1 cellular context compared by ENCODE assay signal in genomic region chr20:10250902-10251301, GRCh38.
TF ChIP-seq lines count a peak whose summit lies in the region.

No MANE protein-coding gene starts in this region.

TF ChIP-seq in HepG2, 621 proteins besides CTCF, POLR2A, EP300 and RAD21 (continued from another document):
- peak; percentile 27; the same call in 1 of the 2 replicates for TF ChIP-seq ARID5B (CRISPR knock-in tag; IDR thresholded peaks at IDR 0.05)
- TF ChIP-seq ZNF740 (CRISPR knock-in tag; IDR thresholded peaks at IDR 0.05) = no peak
- TF ChIP-seq CEBPZ (IDR thresholded peaks at IDR 0.05; ENCODE audit: low read length) = no peak
- TF ChIP-seq ZBTB21 (CRISPR knock-in tag; IDR thresholded peaks at IDR 0.05) = peak; percentile 88
- TF ChIP-seq GABPB1 (CRISPR knock-in tag; IDR thresholded peaks at IDR 0.05) = 0 out of 2 replicates have a peak, but pooled peaks have one; percentile 7
- no peak for TF ChIP-seq ZBTB46 (CRISPR knock-in tag; IDR thresholded peaks at IDR 0.05; ENCODE audit: borderline replicate concordance)
- TF ChIP-seq CREB1 (IDR thresholded peaks at IDR 0.05) = peak; percentile 57; the same call in 1 of the 2 replicates
- peak; percentile 44; the same call in 1 of the 2 replicates for TF ChIP-seq CREB1 (CRISPR knock-in tag; IDR thresholded peaks at IDR 0.05)
- TF ChIP-seq FOXA3 (CRISPR knock-in tag; IDR thresholded peaks at IDR 0.05) = peak; percentile 77
- peak; percentile 81 for TF ChIP-seq FOSL2 (CRISPR knock-in tag; IDR thresholded peaks at IDR 0.05)
